1 cellular context compared by ENCODE assay signal in genomic region chr5:111502976-111503375, GRCh38.
TF ChIP-seq lines count a peak whose summit lies in the region.

No MANE protein-coding gene starts in this region.

TF ChIP-seq in HepG2, 621 proteins besides CTCF, POLR2A, EP300 and RAD21 (continued from another document):
- no peak for TF ChIP-seq MTERF4 (CRISPR knock-in tag; IDR thresholded peaks at IDR 0.05)
- TF ChIP-seq MAFF (IDR thresholded peaks at IDR 0.05; ENCODE audit: low read depth, low read length): no peak
- TF ChIP-seq ZFP41 (CRISPR knock-in tag; IDR thresholded peaks at IDR 0.05; ENCODE audit: borderline replicate concordance): no peak
- no peak for TF ChIP-seq SYNCRIP (IDR thresholded peaks at IDR 0.05; ENCODE audit: insufficient read depth, low read depth, low read length)
- TF ChIP-seq PHB2 (IDR thresholded peaks at IDR 0.05; ENCODE audit: partially characterized antibody): no peak
- TF ChIP-seq ZNF543 (CRISPR knock-in tag; IDR thresholded peaks at IDR 0.05): no peak
- TF ChIP-seq GABPB1 (CRISPR knock-in tag; IDR thresholded peaks at IDR 0.05): no peak
- no peak for TF ChIP-seq ZNF407 (CRISPR knock-in tag; IDR thresholded peaks at IDR 0.05; ENCODE audit: not compliant biosample characterization)
- no peak for TF ChIP-seq CBX5 (CRISPR knock-in tag; IDR thresholded peaks at IDR 0.05; ENCODE audit: borderline replicate concordance)
- TF ChIP-seq ZNF704 (CRISPR knock-in tag; IDR thresholded peaks at IDR 0.05; ENCODE audit: borderline replicate concordance): no peak
- TF ChIP-seq ZNF746 (CRISPR knock-in tag; IDR thresholded peaks at IDR 0.05): no peak
- TF ChIP-seq ZNF792 (CRISPR knock-in tag; IDR thresholded peaks at IDR 0.05): no peak
- TF ChIP-seq ZNF777 (CRISPR knock-in tag; IDR thresholded peaks at IDR 0.05): no peak
- TF ChIP-seq TEF (CRISPR knock-in tag; IDR thresholded peaks at IDR 0.05): no peak
- TF ChIP-seq REXO4 (CRISPR knock-in tag; IDR thresholded peaks at IDR 0.05; ENCODE audit: borderline replicate concordance): no peak
- TF ChIP-seq HBP1 (CRISPR knock-in tag; IDR thresholded peaks at IDR 0.05; ENCODE audit: low read depth): no peak
- no peak for TF ChIP-seq ZBTB4 (CRISPR knock-in tag; IDR thresholded peaks at IDR 0.05; ENCODE audit: borderline replicate concordance)
- no peak for TF ChIP-seq ZNF354B (CRISPR knock-in tag; IDR thresholded peaks at IDR 0.05)
- no peak for TF ChIP-seq ZSCAN30 (CRISPR knock-in tag; IDR thresholded peaks at IDR 0.05)
